12 cellular contexts compared by ENCODE assay signal in the genomic region with DNA sequence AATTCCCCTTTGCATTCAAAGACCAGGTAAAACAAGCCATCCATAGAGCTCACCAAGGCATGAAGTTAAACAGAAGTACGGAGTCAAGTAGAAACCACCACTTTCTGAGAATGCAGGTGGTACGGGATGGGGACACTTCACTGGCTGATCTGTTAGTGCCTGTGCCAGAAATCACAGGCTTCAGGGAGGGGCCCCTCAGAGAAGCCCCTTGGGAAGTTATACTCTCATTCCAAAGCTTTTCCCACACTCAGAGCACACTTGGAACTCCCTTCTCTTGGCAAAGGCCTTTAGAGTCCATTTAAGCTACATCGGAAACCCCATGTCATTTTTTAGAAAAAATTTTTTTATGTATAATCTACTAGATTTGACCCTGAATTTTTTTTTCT.
DNase-seq lines count a peak whose midpoint lies in the region; ATAC-seq and TF ChIP-seq lines count a peak whose summit lies in the region.
"Had no signal": no experiment of that assay in that cellular context is flagged by ENCODE, and none has a peak within 500 bp of the region (broad histone marks: within the 10 kb centered on the region; RNA-seq: fewer than 3 reads in every experiment).

No MANE protein-coding gene starts in this region.

- no peak overlapping the region for H3K27ac Mint-ChIP-seq in activated naive CD4-positive, alpha-beta T cell treated with anti-CD3 and anti-CD28 coated beads, Interleukin-2, amount 50 U/mL, for 24 hours
- no peak overlapping the region for H3K27ac Mint-ChIP-seq in activated naive CD4-positive, alpha-beta T cell treated with anti-CD3 and anti-CD28 coated beads for 36 hours
- H3K27ac Mint-ChIP-seq: stimulated activated naive B cell treated with anti-CD40 and anti-IgM and Interleukin-4, amounts not matched to agents 10 μg/mL and 1 μg/mL and 100 μg/mL, for 72 hours had no signal

- H3K36me3 Mint-ChIP-seq in activated naive CD4-positive, alpha-beta T cell treated with anti-CD3 and anti-CD28 coated beads, Interleukin-2, amount 50 U/mL, for 24 hours: no peaks in the 10 kb centered on the region
- no peaks in the 10 kb centered on the region for H3K36me3 Mint-ChIP-seq in activated naive CD4-positive, alpha-beta T cell treated with anti-CD3 and anti-CD28 coated beads for 36 hours (ENCODE audit: low read depth)
- H3K36me3 Mint-ChIP-seq: stimulated activated naive B cell treated with anti-CD40 and anti-IgM and Interleukin-4, amounts not matched to agents 10 μg/mL and 1 μg/mL and 100 μg/mL, for 72 hours had no signal

- H3K4me1 Mint-ChIP-seq in activated naive CD4-positive, alpha-beta T cell treated with anti-CD3 and anti-CD28 coated beads, Interleukin-2, amount 50 U/mL, for 24 hours: peaks cover 15% of the 10 kb centered on the region
- H3K4me1 Mint-ChIP-seq in activated naive CD4-positive, alpha-beta T cell treated with anti-CD3 and anti-CD28 coated beads for 36 hours (ENCODE audit: low read depth): peaks cover 8% of the 10 kb centered on the region

- H3K27me3 ChIP-seq in endocrine pancreas (ENCODE audit: control insufficient read depth, insufficient read depth, low read length) (no peaks in the 10 kb centered on the region), mucosa of stomach (ENCODE audit: control insufficient read depth, insufficient read depth, low read length) (no peaks in the 10 kb centered on the region), thoracic aorta (replicated peaks; ENCODE audit: insufficient read depth) (no peaks in the 10 kb centered on the region)

- TF ChIP-seq CTCF in thoracic aorta (IDR thresholded peaks at IDR 0.05): no peak
- TF ChIP-seq CTCF in foreskin fibroblast (IDR thresholded peaks at IDR 0.05; ENCODE audit: low read depth, low read length): no peak

- no peak for ATAC-seq in thoracic aorta (ENCODE audit: insufficient number of reproducible peaks, low FRiP score, low read depth)
- ATAC-seq in GM21447 (IDR thresholded peaks at IDR 0.05; ENCODE audit: unreplicated experiment): no peak

- no peak for DNase-seq in activated naive CD4-positive, alpha-beta T cell treated with anti-CD3 and anti-CD28 coated beads for 36 hours
- DNase-seq in thoracic aorta (ENCODE audit: low spot score) (no peak), retina (no peak), foreskin fibroblast (no peak)
- DNase-seq: central memory CD4-positive, alpha-beta T cell; GDM1; NCI-H1694; stimulated activated naive B cell treated with anti-CD40 and anti-IgM and Interleukin-4, amounts not matched to agents 10 μg/mL and 1 μg/mL and 100 μg/mL, for 72 hours had no signal

- CTCF ChIA-PET in activated naive CD4-positive, alpha-beta T cell treated with anti-CD3 and anti-CD28 coated beads for 36 hours (lab: Charles Lee): no interaction called here

- H3K36me3 ChIP-seq in endocrine pancreas (ENCODE audit: control insufficient read depth, insufficient read depth, low read length) (no peaks in the 10 kb centered on the region), mucosa of stomach (ENCODE audit: control insufficient read depth, insufficient read depth, low read length) (no peaks in the 10 kb centered on the region), thoracic aorta (no peaks in the 10 kb centered on the region)

- no peaks in the 10 kb centered on the region for H3K9me3 Mint-ChIP-seq in activated naive CD4-positive, alpha-beta T cell treated with anti-CD3 and anti-CD28 coated beads, Interleukin-2, amount 50 U/mL, for 24 hours
- H3K9me3 Mint-ChIP-seq in activated naive CD4-positive, alpha-beta T cell treated with anti-CD3 and anti-CD28 coated beads for 36 hours: no peaks in the 10 kb centered on the region
- H3K9me3 Mint-ChIP-seq: stimulated activated naive B cell treated with anti-CD40 and anti-IgM and Interleukin-4, amounts not matched to agents 10 μg/mL and 1 μg/mL and 100 μg/mL, for 72 hours had no signal

- no peaks in the 10 kb centered on the region for H3K27me3 Mint-ChIP-seq in activated naive CD4-positive, alpha-beta T cell treated with anti-CD3 and anti-CD28 coated beads, Interleukin-2, amount 50 U/mL, for 24 hours
- no peaks in the 10 kb centered on the region for H3K27me3 Mint-ChIP-seq in activated naive CD4-positive, alpha-beta T cell treated with anti-CD3 and anti-CD28 coated beads for 36 hours (ENCODE audit: low read depth)

- no peaks in the 10 kb centered on the region for H3K9me3 ChIP-seq in endocrine pancreas (ENCODE audit: control insufficient read depth, low read length)
- no peaks in the 10 kb centered on the region for H3K9me3 ChIP-seq in mucosa of stomach (ENCODE audit: control insufficient read depth, low read length)
- no peaks in the 10 kb centered on the region for H3K9me3 ChIP-seq in thoracic aorta

- H3K27ac ChIP-seq in thoracic aorta: peak overlapping the region; percentile 82 to 96

- H3K4me3 ChIP-seq in endocrine pancreas (ENCODE audit: control insufficient read depth, insufficient read depth, low read length): peak overlapping the region; percentile 1
- H3K4me3 ChIP-seq in mucosa of stomach (ENCODE audit: low read length): no peak overlapping the region
- H3K4me3 ChIP-seq in thoracic aorta: peak overlapping the region; percentile 60
- peak overlapping the region in 1 of 2 donors; percentile 35 for H3K4me3 ChIP-seq in foreskin fibroblast (ENCODE audit: low read depth in 1 of 2, low read length in 2 of 2)

- intact Hi-C loops in activated naive CD4-positive, alpha-beta T cell treated with anti-CD3 and anti-CD28 coated beads for 36 hours (cut with micrococcal nuclease): no loop called here

- H3K4me3 Mint-ChIP-seq in activated naive CD4-positive, alpha-beta T cell treated with anti-CD3 and anti-CD28 coated beads, Interleukin-2, amount 50 U/mL, for 24 hours: peak overlapping the region; percentile 47
- H3K4me3 Mint-ChIP-seq in activated naive CD4-positive, alpha-beta T cell treated with anti-CD3 and anti-CD28 coated beads for 36 hours: no peak overlapping the region

- no peaks in the 10 kb centered on the region for H3K4me1 ChIP-seq in endocrine pancreas (ENCODE audit: control insufficient read depth, insufficient read depth, low read length)
- no peaks in the 10 kb centered on the region for H3K4me1 ChIP-seq in mucosa of stomach (ENCODE audit: control insufficient read depth, insufficient read depth, low read length)
- H3K4me1 ChIP-seq in thoracic aorta (ENCODE audit: control insufficient read depth in 1 of 2, low read depth in 2 of 2): peaks cover 0 to 24% of the 10 kb centered on the region in 2 donors

- peak overlapping the region; percentile 19 for H3K9ac ChIP-seq in endocrine pancreas (ENCODE audit: control insufficient read depth, insufficient read depth, low read length)
- H3K9ac ChIP-seq in mucosa of stomach (ENCODE audit: low read length): peak overlapping the region; percentile 44
